In genomic region chr16:19377864-19378263, GRCh38 we compare ENCODE assay signal across 11 cellular contexts. TPM values are rescaled to one million over a fixed set of nuclear protein-coding genes. Genes with fewer than 3 reads are reported as not detected.
"Had no signal": no experiment of that assay in that cellular context is flagged by ENCODE, and none has a peak within 500 bp of the region (broad histone marks: within the 10 kb centered on the region; RNA-seq: fewer than 3 reads in every experiment).

No MANE protein-coding gene starts in this region.

- ATAC-seq: upper lobe of right lung had no signal

- H3K36me3 ChIP-seq: esophagus squamous epithelium, upper lobe of right lung, WERI-Rb-1 had no signal

- H3K4me3 Mint-ChIP-seq: activated T-helper 1 cell treated with anti-CD3 and anti-CD28 coated beads, Interleukin-12 subunit alpha, Interleukin-12 subunit beta, Interleukin-2, Interleukin-4 antibody, amounts not matched to agents 30 ng/mL and 10 ng/mL and 1 ng/mL, durations not matched to agents 14 hours and 24 hours and 36 hours; stimulated activated naive CD8-positive, alpha-beta T cell treated with anti-CD3 and anti-CD28 coated beads, Interleukin-15, Interleukin-2, amounts not matched to agents 100 ng/mL and 50 ng/mL, for 24 hours had no signal

- H3K9me3 ChIP-seq: esophagus squamous epithelium, upper lobe of right lung had no signal

- H3K27ac Mint-ChIP-seq: activated T-helper 1 cell treated with anti-CD3 and anti-CD28 coated beads, Interleukin-12 subunit alpha, Interleukin-12 subunit beta, Interleukin-2, Interleukin-4 antibody, amounts not matched to agents 30 ng/mL and 10 ng/mL and 1 ng/mL, durations not matched to agents 14 hours and 24 hours and 36 hours; stimulated activated naive CD8-positive, alpha-beta T cell treated with anti-CD3 and anti-CD28 coated beads, Interleukin-15, Interleukin-2, amounts not matched to agents 100 ng/mL and 50 ng/mL, for 24 hours had no signal

- H3K4me3 ChIP-seq: esophagus squamous epithelium, upper lobe of right lung had no signal

- H3K27ac ChIP-seq: esophagus squamous epithelium, upper lobe of right lung, WERI-Rb-1 had no signal

- DNase-seq: activated CD4-positive, alpha-beta T cell treated with anti-CD3 and anti-CD28 coated beads for 48 hours; activated naive CD4-positive, alpha-beta T cell; esophagus squamous epithelium; kidney glomerular epithelial cell; stimulated activated CD4-positive, alpha-beta T cell treated with anti-CD3 and anti-CD28 coated beads, Interleukin-4, amount 100 ng/mL, for 1 hour; stimulated activated CD8-positive, alpha-beta memory T cell treated with anti-CD3 and anti-CD28 coated beads, Interleukin-4, amount 100 ng/mL, for 48 hours; upper lobe of right lung; WERI-Rb-1 had no signal

- H3K9me3 Mint-ChIP-seq: activated T-helper 1 cell treated with anti-CD3 and anti-CD28 coated beads, Interleukin-12 subunit alpha, Interleukin-12 subunit beta, Interleukin-2, Interleukin-4 antibody, amounts not matched to agents 30 ng/mL and 10 ng/mL and 1 ng/mL, durations not matched to agents 14 hours and 24 hours and 36 hours; stimulated activated naive CD8-positive, alpha-beta T cell treated with anti-CD3 and anti-CD28 coated beads, Interleukin-15, Interleukin-2, amounts not matched to agents 100 ng/mL and 50 ng/mL, for 24 hours had no signal

- H3K27me3 ChIP-seq: esophagus squamous epithelium, upper lobe of right lung had no signal

RNA-seq across cellular contexts. Expression of gene TMC5, which starts 39.8 kb away (rescaled TPM):
- polyA plus RNA-seq: neural cell had no signal
